In the genomic region with DNA sequence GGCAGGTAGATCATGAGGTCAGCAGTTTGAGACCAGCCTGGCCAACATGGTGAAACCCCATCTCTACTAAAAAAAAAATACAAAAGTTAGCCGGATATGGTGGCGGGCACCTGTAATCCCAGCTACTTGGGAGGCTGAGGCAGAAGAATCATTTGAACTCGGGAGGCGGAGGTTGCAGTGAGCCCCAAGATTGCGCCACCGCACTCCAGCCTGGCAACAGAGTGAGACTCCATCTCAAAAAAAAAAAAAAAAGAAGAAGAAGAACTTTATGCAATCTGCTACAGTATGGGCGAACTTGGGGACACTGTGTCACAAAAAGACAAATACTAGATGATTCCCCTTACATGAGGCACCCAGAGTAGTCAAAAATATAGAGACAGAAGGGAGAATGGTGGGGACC, we compare ENCODE assay signal across 7 cellular contexts. TPM values are rescaled to one million over a fixed set of nuclear protein-coding genes. Genes with fewer than 3 reads are reported as not detected.
DNase-seq lines count a peak whose midpoint lies in the region; ATAC-seq and TF ChIP-seq lines count a peak whose summit lies in the region.
"Not testable (repeated sequence)": the region's sequence is repeated elsewhere in the genome, so short reads cannot be mapped to it uniquely, and the experiment has no call there.

No MANE protein-coding gene starts in this region.

- H3K4me3 ChIP-seq in CD8-positive, alpha-beta T cell (ENCODE audit: low read depth, low read length); coronary artery; lower lobe of right lung: not testable (repeated sequence)

- intact Hi-C loops in CD8-positive, alpha-beta T cell (cut with DNase I, micrococcal nuclease); lower lobe of right lung (cut with DNase I): not testable (repeated sequence)

- DNase-seq in CD8-positive, alpha-beta T cell, result peak in 1 of 7 experiments; percentile 25
- peak; percentile 68 for DNase-seq in MV-4-11 (lab: John Stamatoyannopoulos, UW)
- DNase-seq in SIG-M5 (lab: John Stamatoyannopoulos, UW), result peak; percentile 3
- not testable (repeated sequence) for DNase-seq in activated T-cell treated with anti-CD3 and anti-CD28 coated beads, Interleukin-2, amount 50 U/mL, for 72 hours
- peak; percentile 16 for DNase-seq in coronary artery (ENCODE audit: low spot score)
- peak; percentile 82 for DNase-seq in lower lobe of right lung
- peak; percentile 46 for DNase-seq in osteocyte (ENCODE audit: extremely low spot score, unreplicated experiment)

- not testable (repeated sequence) for H3K4me3 Mint-ChIP-seq in CD8-positive, alpha-beta T cell; osteocyte (ENCODE audit: unreplicated experiment)
- peak overlapping the region in 1 of 2 donors; percentile 46 for H3K4me3 Mint-ChIP-seq in activated T-cell treated with anti-CD3 and anti-CD28 coated beads, Interleukin-2, amount 50 U/mL, for 72 hours

- POLR2A ChIA-PET in CD8-positive, alpha-beta T cell (lab: Charles Lee), result interaction anchor here (1.2 kb wide), 1 partner anchor 20 kb away, joined by 4 read pairs; no protein-coding TSS in a partner anchor

- CTCF ChIA-PET in CD8-positive, alpha-beta T cell (lab: Charles Lee), result interaction anchor here (1.0 kb wide), 1 partner anchor 10 kb away, joined by 4 read pairs; no protein-coding TSS in a partner anchor

- H3K36me3 Mint-ChIP-seq in CD8-positive, alpha-beta T cell; activated T-cell treated with anti-CD3 and anti-CD28 coated beads, Interleukin-2, amount 50 U/mL, for 72 hours (ENCODE audit: insufficient read depth in 2 of 2); osteocyte (ENCODE audit: unreplicated experiment): not testable (repeated sequence)

- peaks cover 24% of the 10 kb centered on the region for H3K4me1 ChIP-seq in CD8-positive, alpha-beta T cell (ENCODE audit: insufficient read depth, low read length)
- H3K4me1 ChIP-seq in lower lobe of right lung, result peaks cover 20% of the 10 kb centered on the region

- H3K36me3 ChIP-seq in CD8-positive, alpha-beta T cell (ENCODE audit: insufficient read depth, low read length); lower lobe of right lung: not testable (repeated sequence)

- H3K9me3 Mint-ChIP-seq in CD8-positive, alpha-beta T cell; activated T-cell treated with anti-CD3 and anti-CD28 coated beads, Interleukin-2, amount 50 U/mL, for 72 hours; osteocyte (ENCODE audit: unreplicated experiment): not testable (repeated sequence)

- peaks cover 52% of the 10 kb centered on the region for H3K4me1 Mint-ChIP-seq in CD8-positive, alpha-beta T cell (ENCODE audit: low read depth)
- H3K4me1 Mint-ChIP-seq in activated T-cell treated with anti-CD3 and anti-CD28 coated beads, Interleukin-2, amount 50 U/mL, for 72 hours (ENCODE audit: low read depth), result peaks cover 73% of the 10 kb centered on the region
- H3K4me1 Mint-ChIP-seq in osteocyte (ENCODE audit: unreplicated experiment), result peaks cover 16% of the 10 kb centered on the region

- not testable (repeated sequence) for H3K27me3 ChIP-seq in CD8-positive, alpha-beta T cell (ENCODE audit: insufficient read depth, low read length); lower lobe of right lung (ENCODE audit: low read depth)

- H3K27ac Mint-ChIP-seq in CD8-positive, alpha-beta T cell, result peak overlapping the region; percentile 58
- peak overlapping the region; percentile 72 for H3K27ac Mint-ChIP-seq in activated T-cell treated with anti-CD3 and anti-CD28 coated beads, Interleukin-2, amount 50 U/mL, for 72 hours
- H3K27ac Mint-ChIP-seq in osteocyte (ENCODE audit: unreplicated experiment), result not testable (repeated sequence)

- not testable (repeated sequence) for H3K9me3 ChIP-seq in CD8-positive, alpha-beta T cell (ENCODE audit: low read length); lower lobe of right lung

- not testable (repeated sequence) for H3K27me3 Mint-ChIP-seq in CD8-positive, alpha-beta T cell (ENCODE audit: low read depth); activated T-cell treated with anti-CD3 and anti-CD28 coated beads, Interleukin-2, amount 50 U/mL, for 72 hours (ENCODE audit: low read depth); osteocyte (ENCODE audit: unreplicated experiment)

- ATAC-seq in CD8-positive, alpha-beta T cell; activated T-cell treated with anti-CD3 and anti-CD28 coated beads, Interleukin-2, amount 50 U/mL, for 72 hours (replicated peaks in 1 of 2): not testable (repeated sequence)
- ATAC-seq in lower lobe of right lung, result peak in 1 of 2 donors; percentile 25

- not testable (repeated sequence) for H3K27ac ChIP-seq in CD8-positive, alpha-beta T cell (ENCODE audit: low read depth, low read length); coronary artery; lower lobe of right lung

- TF ChIP-seq CTCF in CD8-positive, alpha-beta T cell (IDR thresholded peaks at IDR 0.05); coronary artery (IDR thresholded peaks at IDR 0.05); lower lobe of right lung (IDR thresholded peaks at IDR 0.05); osteocyte (IDR thresholded peaks at IDR 0.05): not testable (repeated sequence)

RNA-seq across cellular contexts. Expression of gene PPP2R5C, which starts 35.9 kb away (rescaled TPM):
- 100 to 1,000 TPM; 557 to 560 TPM for total RNA-seq in CD8-positive, alpha-beta T cell
- 100 to 1,000 TPM; 317 to 370 TPM for total RNA-seq in activated T-cell treated with anti-CD3 and anti-CD28 coated beads, Interleukin-2, amount 50 U/mL, for 72 hours
- 160 TPM for total RNA-seq in lower lobe of right lung
- 115 and 116 TPM in 2 replicates for total RNA-seq in osteocyte
